In genomic region chr5:32018476-32019436, GRCh38 we compare ENCODE assay signal across 1 cellular context.
TF ChIP-seq lines count a peak whose summit lies in the region.

No MANE protein-coding gene starts in this region.

TF ChIP-seq in GM23338, 12 proteins besides CTCF, POLR2A, EP300 and RAD21 (continued from another document):
- TF ChIP-seq ZNF462 (CRISPR knock-in tag; IDR thresholded peaks at IDR 0.05) (no peak), JUNB (IDR thresholded peaks at IDR 0.05; ENCODE audit: unreplicated experiment) (no peak), STAT1 (IDR thresholded peaks at IDR 0.05; ENCODE audit: unreplicated experiment) (no peak), ZNF114 (CRISPR knock-in tag; IDR thresholded peaks at IDR 0.05) (no peak), NANOG (IDR thresholded peaks at IDR 0.05; ENCODE audit: borderline replicate concordance) (no peak)
- TF ChIP-seq, protein P1, sequence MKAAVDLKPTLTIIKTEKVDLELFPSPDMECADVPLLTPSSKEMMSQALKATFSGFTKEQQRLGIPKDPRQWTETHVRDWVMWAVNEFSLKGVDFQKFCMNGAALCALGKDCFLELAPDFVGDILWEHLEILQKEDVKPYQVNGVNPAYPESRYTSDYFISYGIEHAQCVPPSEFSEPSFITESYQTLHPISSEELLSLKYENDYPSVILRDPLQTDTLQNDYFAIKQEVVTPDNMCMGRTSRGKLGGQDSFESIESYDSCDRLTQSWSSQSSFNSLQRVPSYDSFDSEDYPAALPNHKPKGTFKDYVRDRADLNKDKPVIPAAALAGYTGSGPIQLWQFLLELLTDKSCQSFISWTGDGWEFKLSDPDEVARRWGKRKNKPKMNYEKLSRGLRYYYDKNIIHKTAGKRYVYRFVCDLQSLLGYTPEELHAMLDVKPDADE (IDR thresholded peaks at IDR 0.05) = no peak
TF ChIP-seq in GM23338: peak in this region for 0.
